Comparison of ENCODE assay signal across 8 cellular contexts in genomic region chr14:24081739-24082204, GRCh38. TPM values are rescaled to one million over a fixed set of nuclear protein-coding genes. Genes with fewer than 3 reads are reported as not detected.
DNase-seq lines count a peak whose midpoint lies in the region; ATAC-seq and TF ChIP-seq lines count a peak whose summit lies in the region.

No MANE protein-coding gene starts in this region.

- no peak overlapping the region for H3K4me3 ChIP-seq in CD4-positive, CD25-positive, alpha-beta regulatory T cell (ENCODE audit: low read depth, low read length)
- peak overlapping the region; percentile 66 for H3K4me3 ChIP-seq in neural progenitor cell

- peak overlapping the region; percentile 47 for H3K27ac ChIP-seq in CD4-positive, CD25-positive, alpha-beta regulatory T cell (ENCODE audit: insufficient read depth, low read length, poor library complexity, severe bottlenecking)
- no peak overlapping the region for H3K27ac ChIP-seq in neural progenitor cell

- no peaks in the 10 kb centered on the region for H3K9me3 ChIP-seq in CD4-positive, CD25-positive, alpha-beta regulatory T cell (ENCODE audit: control insufficient read depth in 2 of 2, low read length in 2 of 2)
- no peaks in the 10 kb centered on the region for H3K9me3 ChIP-seq in neural progenitor cell (ENCODE audit: low read depth)

- no peaks in the 10 kb centered on the region for H3K79me2 ChIP-seq in neural progenitor cell (ENCODE audit: low read depth)

- peak overlapping the region; percentile 87 for H3K4me2 ChIP-seq in neural progenitor cell

- no peaks in the 10 kb centered on the region for H3K9me3 Mint-ChIP-seq in CD4-positive, CD25-positive, alpha-beta regulatory T cell
- no peaks in the 10 kb centered on the region for H3K9me3 Mint-ChIP-seq in dendritic cell treated with granulocyte-macrophage colony-stimulating factor and Interleukin-4, amounts not matched to agents 40 ng/mL and 50 ng/mL, for 4 days
- H3K9me3 Mint-ChIP-seq in neural progenitor cell = no peaks in the 10 kb centered on the region

- no peaks in the 10 kb centered on the region for H4K20me1 ChIP-seq in neural progenitor cell (ENCODE audit: low read depth)

- H2AFZ ChIP-seq in neural progenitor cell (replicated peaks) = peak overlapping the region; percentile 84

- H3K9ac ChIP-seq in neural progenitor cell = no peak overlapping the region

- peak overlapping the region; percentile 85 to 93 (median 90) for H3K4me3 Mint-ChIP-seq in CD4-positive, CD25-positive, alpha-beta regulatory T cell
- peak overlapping the region; percentile 49 for H3K4me3 Mint-ChIP-seq in dendritic cell treated with granulocyte-macrophage colony-stimulating factor and Interleukin-4, amounts not matched to agents 40 ng/mL and 50 ng/mL, for 4 days
- peak overlapping the region; percentile 88 for H3K4me3 Mint-ChIP-seq in neural progenitor cell

- no peaks in the 10 kb centered on the region for H3K36me3 Mint-ChIP-seq in CD4-positive, CD25-positive, alpha-beta regulatory T cell
- no peaks in the 10 kb centered on the region for H3K36me3 Mint-ChIP-seq in dendritic cell treated with granulocyte-macrophage colony-stimulating factor and Interleukin-4, amounts not matched to agents 40 ng/mL and 50 ng/mL, for 4 days (ENCODE audit: low read depth)
- no peaks in the 10 kb centered on the region for H3K36me3 Mint-ChIP-seq in neural progenitor cell

- no peak for TF ChIP-seq CTCF in neural progenitor cell (IDR thresholded peaks at IDR 0.05)

- peaks cover 22% of the 10 kb centered on the region for H3F3A ChIP-seq in neural progenitor cell (ENCODE audit: low read depth)

- peaks cover 17% of the 10 kb centered on the region for H3K4me1 ChIP-seq in CD4-positive, CD25-positive, alpha-beta regulatory T cell (ENCODE audit: control insufficient read depth, insufficient read depth, low read length, poor library complexity, severe bottlenecking)
- peaks cover 47% of the 10 kb centered on the region for H3K4me1 ChIP-seq in neural progenitor cell

- intact Hi-C loops in dendritic cell treated with granulocyte-macrophage colony-stimulating factor and Interleukin-4, amounts not matched to agents 40 ng/mL and 50 ng/mL, for 4 days (cut with micrococcal nuclease) = no loop called here

- no peak for ATAC-seq in CD4-positive, CD25-positive, alpha-beta regulatory T cell (ENCODE audit: low read depth in 2 of 2)
- no peak for ATAC-seq in HG02885 (IDR thresholded peaks at IDR 0.05; ENCODE audit: poor library complexity, unreplicated experiment)

- no peaks in the 10 kb centered on the region for H3K27me3 Mint-ChIP-seq in CD4-positive, CD25-positive, alpha-beta regulatory T cell
- H3K27me3 Mint-ChIP-seq in dendritic cell treated with granulocyte-macrophage colony-stimulating factor and Interleukin-4, amounts not matched to agents 40 ng/mL and 50 ng/mL, for 4 days = peaks cover 62% of the 10 kb centered on the region
- H3K27me3 Mint-ChIP-seq in neural progenitor cell (ENCODE audit: insufficient read depth, low read depth) = peaks cover 40% of the 10 kb centered on the region

- peak overlapping the region; percentile 88 to 93 (median 89) for H3K27ac Mint-ChIP-seq in CD4-positive, CD25-positive, alpha-beta regulatory T cell
- H3K27ac Mint-ChIP-seq in dendritic cell treated with granulocyte-macrophage colony-stimulating factor and Interleukin-4, amounts not matched to agents 40 ng/mL and 50 ng/mL, for 4 days = no peak overlapping the region
- peak overlapping the region; percentile 87 for H3K27ac Mint-ChIP-seq in neural progenitor cell

- DNase-seq in CD4-positive, CD25-positive, alpha-beta regulatory T cell = no peak
- peak; percentile 89 to 90 for DNase-seq in NCI-H524 (lab: John Stamatoyannopoulos, UW)
- DNase-seq in neural progenitor cell (ENCODE audit: low spot score) = peak; percentile 40
- no peak for DNase-seq in HT-29 (ENCODE audit: low spot score)
- no peak for DNase-seq in amygdala (lab: John Stamatoyannopoulos, UW)
- no peak for DNase-seq in middle frontal gyrus (ENCODE audit: extremely low spot score, low spot score)

- peaks cover 3 to 26% (median 16%) of the 10 kb centered on the region in 4 donors for H3K4me1 Mint-ChIP-seq in CD4-positive, CD25-positive, alpha-beta regulatory T cell
- H3K4me1 Mint-ChIP-seq in dendritic cell treated with granulocyte-macrophage colony-stimulating factor and Interleukin-4, amounts not matched to agents 40 ng/mL and 50 ng/mL, for 4 days (ENCODE audit: low read depth) = peaks cover 21% of the 10 kb centered on the region
- peaks cover 34% of the 10 kb centered on the region for H3K4me1 Mint-ChIP-seq in neural progenitor cell

- H3K27me3 ChIP-seq in CD4-positive, CD25-positive, alpha-beta regulatory T cell (ENCODE audit: control insufficient read depth, insufficient read depth, low read length) = no peaks in the 10 kb centered on the region
- peaks cover 39% of the 10 kb centered on the region for H3K27me3 ChIP-seq in neural progenitor cell

- no peaks in the 10 kb centered on the region for H3K36me3 ChIP-seq in CD4-positive, CD25-positive, alpha-beta regulatory T cell (ENCODE audit: control insufficient read depth, insufficient read depth, low read length)
- no peaks in the 10 kb centered on the region for H3K36me3 ChIP-seq in neural progenitor cell

RNA-seq across cellular contexts. Expression of gene CPNE6, which starts 10.4 kb away (rescaled TPM):
- total RNA-seq in CD4-positive, CD25-positive, alpha-beta regulatory T cell = not detected
- not detected for polyA plus RNA-seq in CD4-positive, CD25-positive, alpha-beta regulatory T cell
- total RNA-seq in neural progenitor cell (ENCODE audit: low replicate concordance) = not detected in 2 replicates
- not detected in 2 replicates for total RNA-seq in HT-29 (2014; rRNA removed; shearing (Covaris generic))

RNA-seq across cellular contexts. Expression of gene PCK2, which starts 12.3 kb away (rescaled TPM):
- 21.0 TPM for total RNA-seq in CD4-positive, CD25-positive, alpha-beta regulatory T cell
- 10 to 100 TPM; 26.3 to 32.2 (median 27.8) TPM for polyA plus RNA-seq in CD4-positive, CD25-positive, alpha-beta regulatory T cell
- total RNA-seq in neural progenitor cell (ENCODE audit: low replicate concordance) = 11.1 and 26.6 TPM in 2 replicates
- 30.5 and 36.1 TPM in 2 replicates for total RNA-seq in HT-29 (2014; rRNA removed; shearing (Covaris generic))

RNA-seq across cellular contexts. Expression of gene CARMIL3, which starts 30.0 kb away (rescaled TPM):
- 0.52 TPM for total RNA-seq in CD4-positive, CD25-positive, alpha-beta regulatory T cell
- not detected for polyA plus RNA-seq in CD4-positive, CD25-positive, alpha-beta regulatory T cell
- total RNA-seq in neural progenitor cell (ENCODE audit: low replicate concordance) = 0.77 and 1.4 TPM in 2 replicates
- 1.1 TPM in 2 replicates for total RNA-seq in HT-29 (2014; rRNA removed; shearing (Covaris generic))

RNA-seq across cellular contexts. Expression of gene DCAF11, which starts 32.8 kb away (rescaled TPM):
- 97.8 TPM for total RNA-seq in CD4-positive, CD25-positive, alpha-beta regulatory T cell
- 10 to 100 TPM; 73.4 to 95.7 (median 82.3) TPM for polyA plus RNA-seq in CD4-positive, CD25-positive, alpha-beta regulatory T cell
- total RNA-seq in neural progenitor cell (ENCODE audit: low replicate concordance) = 66.5 and 83.8 TPM in 2 replicates
- 75.8 and 81.2 TPM in 2 replicates for total RNA-seq in HT-29 (2014; rRNA removed; shearing (Covaris generic))

RNA-seq across cellular contexts. Expression of gene NRL, which starts 33.0 kb away (rescaled TPM):
- total RNA-seq in CD4-positive, CD25-positive, alpha-beta regulatory T cell = 2.8 TPM
- polyA plus RNA-seq in CD4-positive, CD25-positive, alpha-beta regulatory T cell = 1 to 10 TPM; 1.9 to 2.9 (median 2.1) TPM
- 0.54 and 1.9 TPM in 2 replicates for total RNA-seq in neural progenitor cell (ENCODE audit: low replicate concordance)
- total RNA-seq in HT-29 (2014; rRNA removed; shearing (Covaris generic)) = 4.5 and 6.5 TPM in 2 replicates

Comparison
In these comparisons a context has a peak if more than half of its experiments do, and no peak if none do; other contexts are left out.
1. DNase-seq: peak in NCI-H524 (2 of 2) and neural progenitor cell (single experiment); none in CD4-positive, CD25-positive, alpha-beta regulatory T cell (0 of 3), HT-29 (single experiment), amygdala (0 of 56) and middle frontal gyrus (single experiment).
2. Peak in every context shown above with its lines, with median percentiles within 50 percentile points of each other: H3K4me3 Mint-ChIP-seq.